In genomic region chr11:14422052-14422813, GRCh38 we compare ENCODE assay signal across 8 cellular contexts.
DNase-seq lines count a peak whose midpoint lies in the region; ATAC-seq, FAIRE-seq and TF ChIP-seq lines count a peak whose summit lies in the region.

No MANE protein-coding gene starts in this region.

- TF ChIP-seq POLR2A in H1 (IDR thresholded peaks at IDR 0.05; ENCODE audit: control extremely low read depth in 1 of 2, low read depth in 2 of 2, low read length in 2 of 2): no peak

- 27% methylated on average over 15 of the region's 15 CpGs; no CpG with 5 or more reads in 1 of the 2 experiments for WGBS in H1 (ENCODE audit: extremely low coverage in 1 of 2, insufficient coverage in 1 of 2, insufficient read length in 1 of 2, insufficient replicate concordance in 2 of 2, low coverage in 1 of 2, low lambda C conversion rate in 2 of 2, missing lambda C conversion rate in 1 of 2), 2 experiments

- H3K9me3 ChIP-seq in H1 (ENCODE audit: insufficient read depth in 2 of 2, low read depth in 1 of 2, low read length in 1 of 2): no peaks in the 10 kb centered on the region

- H3K36me3 ChIP-seq in GM23338 (ENCODE audit: insufficient read depth) (no peaks in the 10 kb centered on the region), H1 (ENCODE audit: control insufficient read depth in 2 of 4, insufficient read depth in 4 of 4, low read length in 3 of 4) (no peaks in the 10 kb centered on the region)

- H2BK15ac ChIP-seq in H1 (ENCODE audit: low read length): peak overlapping the region; percentile 77; the same call in 1 of the 2 replicates

- DNase-seq in GM23338 (ENCODE audit: low spot score) (peak; percentile 91), NCI-H69 (lab: John Stamatoyannopoulos, UW) (peak; percentile 95), H1 (ENCODE audit: low read depth in 1 of 2, low spot score in 2 of 2) (peak; percentile 67 to 90), left lobe of liver (ENCODE audit: low spot score) (peak; percentile 53), type B pancreatic cell (ENCODE audit: extremely low spot score, unreplicated experiment) (peak; percentile 77), SIG-M5 treated with dmso at 0.1 percent for 504 hours (lab: John Stamatoyannopoulos, UW; ENCODE audit: unreplicated experiment) (no peak)

- CTCF ChIA-PET in H1 (lab: Charles Lee; ENCODE audit: partially characterized antibody): interaction anchor here (0.7 to 13.7 kb wide), 10 partner anchors 9 to 521 kb away, joined by 3 to 312 read pairs (median 4); no protein-coding TSS in a partner anchor

- H3K27me3 ChIP-seq in GM23338 (ENCODE audit: insufficient read depth) (no peaks in the 10 kb centered on the region), H1 (replicated peaks in 1 of 4; ENCODE audit: control insufficient read depth in 3 of 4, extremely low read depth in 1 of 4, insufficient read depth in 3 of 4, low read length in 3 of 4) (no peaks in the 10 kb centered on the region)

- peak overlapping the region; percentile 85 for H2BK5ac ChIP-seq in H1 (ENCODE audit: low read depth, low read length)

- H2AK5ac ChIP-seq in H1 (ENCODE audit: low read depth, low read length): peak overlapping the region; percentile 86

- H3K4me1 Mint-ChIP-seq in GM23338 (peaks cover 14% of the 10 kb centered on the region), type B pancreatic cell (ENCODE audit: unreplicated experiment) (peaks cover 8% of the 10 kb centered on the region)

- peaks cover 3% of the 10 kb centered on the region for H3K23me2 ChIP-seq in H1 (ENCODE audit: low read depth, low read length)

- no peak for TF ChIP-seq EP300 in H1 (IDR thresholded peaks at IDR 0.05; ENCODE audit: borderline replicate concordance in 1 of 2, low read depth in 2 of 2, low read length in 2 of 2)

- FAIRE-seq in H1 (lab: Jason Lieb, UNC): peak; percentile 85

- peak overlapping the region; percentile 71 for H2BK12ac ChIP-seq in H1 (ENCODE audit: low read depth, low read length)

- peak; percentile 94 for ATAC-seq in GM23338
- ATAC-seq in left lobe of liver: peak; percentile 67
- ATAC-seq in HG03520 (IDR thresholded peaks at IDR 0.05; ENCODE audit: unreplicated experiment): no peak
- no peak for ATAC-seq in HG02623 (IDR thresholded peaks at IDR 0.05; ENCODE audit: unreplicated experiment)

- H3K27ac Mint-ChIP-seq in GM23338 (no peak overlapping the region), type B pancreatic cell (no peak overlapping the region)

- no peaks in the 10 kb centered on the region for H3K9me3 Mint-ChIP-seq in GM23338
- no peaks in the 10 kb centered on the region for H3K9me3 Mint-ChIP-seq in type B pancreatic cell

- H4K5ac ChIP-seq in H1 (ENCODE audit: insufficient read length, low read depth, low read length): peak overlapping the region; percentile 16

- H4K20me1 ChIP-seq in GM23338 (replicated peaks; ENCODE audit: insufficient read depth) (no peaks in the 10 kb centered on the region), H1 (replicated peaks in 1 of 2; ENCODE audit: control insufficient read depth in 1 of 2, insufficient read depth in 2 of 2, low read length in 2 of 2) (no peaks in the 10 kb centered on the region)

- TF ChIP-seq CTCF in GM23338 (conservative IDR thresholded peaks at IDR 0.05; ENCODE audit: low read depth in 2 of 2) (no peak), H1 (IDR thresholded peaks at IDR 0.05; ENCODE audit: control extremely low read depth in 1 of 3, insufficient read depth in 1 of 3, low read depth in 1 of 3, low read length in 3 of 3) (no peak), type B pancreatic cell (conservative IDR thresholded peaks at IDR 0.05) (no peak)

- no peaks in the 10 kb centered on the region for H3K79me1 ChIP-seq in H1 (ENCODE audit: low read depth, low read length)

- H3K4me3 Mint-ChIP-seq in GM23338 (no peak overlapping the region), type B pancreatic cell (no peak overlapping the region)

- H2AFZ ChIP-seq in GM23338 (no peak overlapping the region), H1 (ENCODE audit: low read length) (0 out of 2 replicates have a peak overlapping the region, but pooled peaks have one; percentile 20)

- H3K14ac ChIP-seq in H1 (ENCODE audit: insufficient read length): no peak overlapping the region

- H3K27ac ChIP-seq in GM23338 (ENCODE audit: low read depth) (peak overlapping the region; percentile 0; the same call in 1 of the 2 replicates), H1 (ENCODE audit: low read depth, low read length) (no peak overlapping the region)

- 0 out of 4 replicates have a peak, but pooled peaks of 1 of the 2 experiments have one; percentile 7 for TF ChIP-seq RAD21 in H1 (IDR thresholded peaks at IDR 0.05 in 1 of 2, conservative IDR thresholded peaks at IDR 0.05 in 1 of 2; ENCODE audit: low read depth in 2 of 2, low read length in 2 of 2)

- H3K79me2 ChIP-seq in GM23338 (replicated peaks; ENCODE audit: insufficient read depth): no peaks in the 10 kb centered on the region
- H3K79me2 ChIP-seq in H1 (ENCODE audit: control insufficient read depth in 1 of 2, insufficient read depth in 2 of 2, low read length in 2 of 2): no peaks in the 10 kb centered on the region

- H3K36me3 Mint-ChIP-seq in GM23338 (ENCODE audit: low read depth) (no peaks in the 10 kb centered on the region), type B pancreatic cell (no peaks in the 10 kb centered on the region)

- H3K9ac ChIP-seq in H1 (replicated peaks in 1 of 4; ENCODE audit: extremely low read depth in 1 of 4, low read depth in 3 of 4, low read length in 3 of 4): peak overlapping the region in 1 of 4 experiments; percentile 2; a peak in 1 of 7 replicates

- peak overlapping the region; percentile 5; the same call in 1 of the 2 replicates for H3K4me2 ChIP-seq in GM23338
- peak overlapping the region; percentile 65 to 83 for H3K4me2 ChIP-seq in H1 (ENCODE audit: insufficient read depth in 1 of 2, low read depth in 2 of 2, low read length in 2 of 2)

- H2BK120ac ChIP-seq in H1 (replicated peaks; ENCODE audit: low read depth, low read length): peak overlapping the region; percentile 40

- H3K27me3 Mint-ChIP-seq in GM23338 (ENCODE audit: insufficient read depth, low read depth, poor library complexity) (no peaks in the 10 kb centered on the region), type B pancreatic cell (no peaks in the 10 kb centered on the region)

- H2BK20ac ChIP-seq in H1 (ENCODE audit: low read length): peak overlapping the region; percentile 77

- H3K4me3 ChIP-seq in GM23338 (no peak overlapping the region), H1 (ENCODE audit: extremely low read depth in 1 of 4, insufficient read depth in 2 of 4, low read depth in 3 of 4, low read length in 4 of 4) (peak overlapping the region in 2 of 4 experiments; percentile 10 to 37; a peak in 4 of 8 replicates)

- POLR2A ChIA-PET in H1 (lab: Charles Lee; ENCODE audit: partially characterized antibody): interaction anchor here (0.9 to 1.8 kb wide), 14 partner anchors 9 to 160 kb away, joined by 3 to 8 read pairs (median 4); no protein-coding TSS in a partner anchor

- H3K9me2 ChIP-seq in GM23338 (ENCODE audit: insufficient read depth): no peaks in the 10 kb centered on the region

- H3K18ac ChIP-seq in H1 (ENCODE audit: extremely low read depth, low read length): peak overlapping the region; percentile 41

- H3K4ac ChIP-seq in H1 (replicated peaks; ENCODE audit: insufficient read length, low read depth, low read length): peak overlapping the region; percentile 69

- no peak overlapping the region for H3K23ac ChIP-seq in H1 (ENCODE audit: insufficient read length)

- H3K4me1 ChIP-seq in GM23338 (ENCODE audit: insufficient read depth): peaks cover 20% of the 10 kb centered on the region
- H3K4me1 ChIP-seq in H1 (replicated peaks in 1 of 4; ENCODE audit: control insufficient read depth in 3 of 4, insufficient read depth in 4 of 4, low read length in 3 of 4): peaks cover 7 to 12% (median 9%) of the 10 kb centered on the region in 4 experiments

- no peak overlapping the region for H4K8ac ChIP-seq in H1 (ENCODE audit: extremely low read depth, insufficient read depth, low read length)

- H3F3A ChIP-seq in GM23338 (replicated peaks; ENCODE audit: low read depth): no peaks in the 10 kb centered on the region

- H3K56ac ChIP-seq in H1 (replicated peaks; ENCODE audit: insufficient read length, low read depth, low read length): no peak overlapping the region

- H4K91ac ChIP-seq in H1 (replicated peaks; ENCODE audit: insufficient read length, low read length): peak overlapping the region; percentile 84

TF ChIP-seq in GM23338, 12 proteins besides CTCF, POLR2A, EP300 and RAD21 (continues in another document):
- TF ChIP-seq ZNF331 (CRISPR knock-in tag; IDR thresholded peaks at IDR 0.05; ENCODE audit: low read depth): no peak
- no peak for TF ChIP-seq STAT1 (IDR thresholded peaks at IDR 0.05; ENCODE audit: unreplicated experiment)
- TF ChIP-seq POLR2AphosphoS5 (IDR thresholded peaks at IDR 0.05; ENCODE audit: low read depth): no peak
- TF ChIP-seq ZNF114 (CRISPR knock-in tag; IDR thresholded peaks at IDR 0.05): no peak
- no peak for TF ChIP-seq EZH2 (IDR thresholded peaks at IDR 0.05; ENCODE audit: low read depth, unreplicated experiment)
- TF ChIP-seq EZH2phosphoT487 (IDR thresholded peaks at IDR 0.05; ENCODE audit: unreplicated experiment): no peak
- TF ChIP-seq CREB1 (CRISPR knock-in tag; IDR thresholded peaks at IDR 0.05; ENCODE audit: low read depth): no peak

TF ChIP-seq in H1, 55 proteins besides CTCF, POLR2A, EP300 and RAD21 (continues in another document):
- TF ChIP-seq HDAC6 (IDR thresholded peaks at IDR 0.05; ENCODE audit: low read depth, low read length): no peak
- peak; percentile 84 for TF ChIP-seq JUND (IDR thresholded peaks at IDR 0.05; ENCODE audit: low read length)
- peak; percentile 44; the same call in 1 of the 2 replicates for TF ChIP-seq RBBP5 (IDR thresholded peaks at IDR 0.05; ENCODE audit: borderline replicate concordance, low read depth, low read length)
- peak; percentile 69 for TF ChIP-seq SAP30 (IDR thresholded peaks at IDR 0.05; ENCODE audit: insufficient read depth, insufficient replicate concordance, low read length)
- TF ChIP-seq TCF12 (IDR thresholded peaks at IDR 0.05; ENCODE audit: low read depth, low read length): 0 out of 2 replicates have a peak, but pooled peaks have one; percentile 72
- 0 out of 2 replicates have a peak, but pooled peaks have one; percentile 53 for TF ChIP-seq ATF2 (IDR thresholded peaks at IDR 0.05; ENCODE audit: low read length)
- TF ChIP-seq NANOG (IDR thresholded peaks at IDR 0.05; ENCODE audit: insufficient read depth, low read depth, low read length, poor library complexity, severe bottlenecking): peak; percentile 63

Comparison
In these comparisons a context has a peak if more than half of its experiments do, and no peak if none do; other contexts are left out.
1. ATAC-seq: peak in GM23338 (single experiment) and left lobe of liver (single experiment); none in HG03520 (single experiment) and HG02623 (single experiment).